24 cellular contexts compared by ENCODE assay signal in the genomic region with DNA sequence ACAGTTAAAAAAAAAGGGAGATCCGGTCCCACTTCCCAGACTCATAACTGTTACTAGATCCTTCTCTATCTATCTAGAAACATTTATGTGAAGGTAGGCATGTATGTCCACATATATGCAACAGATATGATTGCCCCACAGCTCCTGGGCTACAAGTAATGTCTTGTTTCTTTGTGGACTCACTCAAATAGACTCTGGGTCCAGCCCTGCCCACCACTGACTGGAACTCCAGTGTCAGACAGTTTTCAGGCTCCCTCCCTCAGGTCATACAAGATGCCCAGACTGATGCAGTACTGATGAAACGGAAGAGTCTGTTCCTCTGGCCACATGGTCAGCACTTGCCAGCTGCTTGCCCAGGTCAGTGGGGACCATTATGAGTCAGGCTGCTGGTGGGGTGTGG. TPM values are rescaled to one million over a fixed set of nuclear protein-coding genes. Genes with fewer than 3 reads are reported as not detected.
DNase-seq lines count a peak whose midpoint lies in the region; ATAC-seq and TF ChIP-seq lines count a peak whose summit lies in the region.
"Had no signal": no experiment of that assay in that cellular context is flagged by ENCODE, and none has a peak within 500 bp of the region (broad histone marks: within the 10 kb centered on the region; RNA-seq: fewer than 3 reads in every experiment).

No MANE protein-coding gene starts in this region.

- no peaks in the 10 kb centered on the region for H3K9me3 ChIP-seq in IMR-90 (ENCODE audit: control insufficient read depth, insufficient read depth, low read length)
- H3K9me3 ChIP-seq: body of pancreas had no signal

- peak overlapping the region; percentile 4 for H2AK9ac ChIP-seq in IMR-90 (replicated peaks; ENCODE audit: low read depth, low read length, poor library complexity)

- peaks cover 29% of the 10 kb centered on the region for H3K9me1 ChIP-seq in IMR-90 (ENCODE audit: insufficient read depth, low read length)

- no peak overlapping the region; the same call in 1 of the 2 replicates for H4K5ac ChIP-seq in IMR-90 (ENCODE audit: low read depth, low read length)

- H3K27me3 ChIP-seq in IMR-90 (ENCODE audit: control insufficient read depth, insufficient read depth, low read length), result no peaks in the 10 kb centered on the region
- H3K27me3 ChIP-seq: body of pancreas, hepatocyte had no signal

- H3K56ac ChIP-seq in IMR-90 (ENCODE audit: extremely low read depth, insufficient read depth, low read length), result no peak overlapping the region

- intact Hi-C loops in IMR-90 (cut with micrococcal nuclease), result no loop called here

- H3K4ac ChIP-seq in IMR-90 (ENCODE audit: low read depth, low read length), result peak overlapping the region; percentile 71

- H3K14ac ChIP-seq in IMR-90 (replicated peaks; ENCODE audit: low read depth, low read length), result peak overlapping the region; percentile 8; the same call in 1 of the 2 replicates

- no CpG with 5 or more reads among the region's 2 CpGs for WGBS in IMR-90 (ENCODE audit: extremely low coverage in 2 of 2, insufficient read length in 1 of 2), 2 experiments

- no peak overlapping the region for H3K4me2 ChIP-seq in IMR-90 (ENCODE audit: low read depth, low read length)
- H3K4me2 ChIP-seq: hepatocyte, KMS-11 had no signal

- BruUV-seq in IMR-90 (replicated peaks; lab: Mats Ljungman, UMichigan), result no TSS peak

- peak overlapping the region; percentile 37 for H4K91ac ChIP-seq in IMR-90 (ENCODE audit: insufficient read depth, low read depth, low read length)

- peak overlapping the region; percentile 0 to 73; a peak in 2 of 4 replicates for H4K8ac ChIP-seq in IMR-90 (ENCODE audit: low read depth in 2 of 2, low read length in 2 of 2)

- no peaks in the 10 kb centered on the region for H4K20me1 ChIP-seq in IMR-90 (ENCODE audit: insufficient read depth, low read length)

- H2BK120ac ChIP-seq in IMR-90 (ENCODE audit: low read depth, low read length), result peak overlapping the region; percentile 61; the same call in 1 of the 2 replicates

- H2BK15ac ChIP-seq in IMR-90 (ENCODE audit: low read depth, low read length), result peak overlapping the region; percentile 91; the same call in 2 of the 3 replicates

- H2BK5ac ChIP-seq in IMR-90 (ENCODE audit: low read depth, low read length, poor library complexity, severe bottlenecking), result peak overlapping the region; percentile 17

- CTCF ChIA-PET in activated naive CD4-positive, alpha-beta T cell treated with anti-CD3 and anti-CD28 coated beads, Interleukin-2, amount 10 ng/mL, durations not matched to agents 7 days and 5 days (lab: Charles Lee), result no interaction called here
- CTCF ChIA-PET in IMR-90 (lab: Yijun Ruan, JAX), result interaction anchor here (0.6 kb wide), 1 partner anchor 278 kb away, joined by 3 read pairs; no protein-coding TSS in a partner anchor

- H3K27ac Mint-ChIP-seq in activated naive CD4-positive, alpha-beta T cell treated with anti-CD3 and anti-CD28 coated beads, Interleukin-2, amount 50 U/mL, for 24 hours, result peak overlapping the region; percentile 24
- H3K27ac Mint-ChIP-seq in activated naive CD4-positive, alpha-beta T cell treated with anti-CD3 and anti-CD28 coated beads, Interleukin-2, amount 10 ng/mL, durations not matched to agents 7 days and 5 days, result no peak overlapping the region
- peak overlapping the region; percentile 21 for H3K27ac Mint-ChIP-seq in osteocyte (ENCODE audit: unreplicated experiment)
- H3K27ac Mint-ChIP-seq: CD8-positive, alpha-beta T cell; natural killer cell had no signal

- H3K36me3 ChIP-seq in IMR-90 (ENCODE audit: control insufficient read depth, insufficient read depth, low read length), result no peaks in the 10 kb centered on the region

- H2AK5ac ChIP-seq in IMR-90 (ENCODE audit: low read depth, low read length), result peak overlapping the region; percentile 47

- no peak for DNase-seq in activated naive CD4-positive, alpha-beta T cell treated with anti-CD3 and anti-CD28 coated beads, Interleukin-2, amount 10 ng/mL, durations not matched to agents 7 days and 5 days
- DNase-seq in IMR-90 (no peak), osteocyte (ENCODE audit: extremely low spot score, unreplicated experiment) (no peak), EL (no peak), NCI-H345 (lab: John Stamatoyannopoulos, UW) (no peak)
- DNase-seq: activated CD4-positive, CD25-positive, alpha-beta regulatory T cell treated with anti-CD3 and anti-CD28 coated beads, Interleukin-2, amount 50 U/mL, for 72 hours; activated gamma-delta T cell; CD8-positive, alpha-beta T cell; effector CD4-positive, alpha-beta T cell; erythroblast; natural killer cell; NCI-H1417 treated with DMSO at 0.1 percent for 48 hours; NCI-H446; NCI-H774; retina; stimulated activated CD4-positive, alpha-beta T cell treated with anti-CD3 and anti-CD28 coated beads, Interleukin-2, amount 100 ng/mL, for 48 hours; T-helper 2 cell had no signal

- H3K27me3 Mint-ChIP-seq in activated naive CD4-positive, alpha-beta T cell treated with anti-CD3 and anti-CD28 coated beads, Interleukin-2, amount 50 U/mL, for 24 hours, result no peaks in the 10 kb centered on the region
- H3K27me3 Mint-ChIP-seq in activated naive CD4-positive, alpha-beta T cell treated with anti-CD3 and anti-CD28 coated beads, Interleukin-2, amount 10 ng/mL, durations not matched to agents 7 days and 5 days, result peaks cover 13% of the 10 kb centered on the region
- no peaks in the 10 kb centered on the region for H3K27me3 Mint-ChIP-seq in osteocyte (ENCODE audit: unreplicated experiment)

- TF ChIP-seq CTCF in IMR-90 (conservative IDR thresholded peaks at IDR 0.05; ENCODE audit: low read depth, low read length) (no peak), osteocyte (IDR thresholded peaks at IDR 0.05) (no peak)

- no peak overlapping the region for H3K27ac ChIP-seq in IMR-90 (ENCODE audit: insufficient read depth, low read length)
- H3K27ac ChIP-seq: body of pancreas, hepatocyte, KMS-11 had no signal

- H3K23ac ChIP-seq in IMR-90 (ENCODE audit: low read depth, low read length), result no peak overlapping the region; the same call in 1 of the 2 replicates

- H3K4me1 ChIP-seq in IMR-90 (ENCODE audit: control insufficient read depth, insufficient read depth, low read length), result peaks cover 24% of the 10 kb centered on the region

- in situ Hi-C loops in IMR-90 (cut with MboI; ENCODE audit: low sequenced_read_pairs), result no loop called here

- H3K4me3 ChIP-seq in IMR-90 (ENCODE audit: insufficient read depth, low read depth, low read length), result no peak overlapping the region
- H3K4me3 ChIP-seq: body of pancreas, GM12878, hepatocyte had no signal

- peaks cover 4 to 22% of the 10 kb centered on the region in 2 experiments for H3K79me1 ChIP-seq in IMR-90 (ENCODE audit: low read depth in 1 of 2, low read length in 2 of 2)

- peak overlapping the region; percentile 69; the same call in 1 of the 2 replicates for H2BK20ac ChIP-seq in IMR-90 (ENCODE audit: low read depth, low read length)

- dilution Hi-C loops in IMR-90 (cut with HindIII; ENCODE audit: low sequenced_read_pairs, unreplicated experiment), result no loop called here

- H3K9ac ChIP-seq in IMR-90 (ENCODE audit: low read depth, low read length), result no peak overlapping the region
- H3K9ac ChIP-seq: KMS-11 had no signal

- no peak for TF ChIP-seq POLR2A in IMR-90 (IDR thresholded peaks at IDR 0.05; ENCODE audit: low read depth, low read length)

- no peak overlapping the region; the same call in 1 of the 2 replicates for H3K18ac ChIP-seq in IMR-90 (ENCODE audit: low read depth, low read length)

- H3K4me3 Mint-ChIP-seq in activated naive CD4-positive, alpha-beta T cell treated with anti-CD3 and anti-CD28 coated beads, Interleukin-2, amount 50 U/mL, for 24 hours, result no peak overlapping the region
- H3K4me3 Mint-ChIP-seq in activated naive CD4-positive, alpha-beta T cell treated with anti-CD3 and anti-CD28 coated beads, Interleukin-2, amount 10 ng/mL, durations not matched to agents 7 days and 5 days, result no peak overlapping the region
- no peak overlapping the region for H3K4me3 Mint-ChIP-seq in osteocyte (ENCODE audit: unreplicated experiment)
- H3K4me3 Mint-ChIP-seq: CD8-positive, alpha-beta T cell; natural killer cell had no signal

- H3K9me3 Mint-ChIP-seq in activated naive CD4-positive, alpha-beta T cell treated with anti-CD3 and anti-CD28 coated beads, Interleukin-2, amount 50 U/mL, for 24 hours, result no peaks in the 10 kb centered on the region
- no peaks in the 10 kb centered on the region for H3K9me3 Mint-ChIP-seq in activated naive CD4-positive, alpha-beta T cell treated with anti-CD3 and anti-CD28 coated beads, Interleukin-2, amount 10 ng/mL, durations not matched to agents 7 days and 5 days
- H3K9me3 Mint-ChIP-seq in osteocyte (ENCODE audit: unreplicated experiment), result no peaks in the 10 kb centered on the region
- H3K9me3 Mint-ChIP-seq: CD8-positive, alpha-beta T cell; natural killer cell had no signal

- TF ChIP-seq RAD21 in IMR-90 (IDR thresholded peaks at IDR 0.05; ENCODE audit: low read length), result no peak

- POLR2A ChIA-PET in IMR-90 (lab: Charles Lee; ENCODE audit: unreplicated experiment), result no interaction called here

- H3K4me1 Mint-ChIP-seq in activated naive CD4-positive, alpha-beta T cell treated with anti-CD3 and anti-CD28 coated beads, Interleukin-2, amount 50 U/mL, for 24 hours, result peaks cover 62% of the 10 kb centered on the region
- peaks cover 75% of the 10 kb centered on the region for H3K4me1 Mint-ChIP-seq in activated naive CD4-positive, alpha-beta T cell treated with anti-CD3 and anti-CD28 coated beads, Interleukin-2, amount 10 ng/mL, durations not matched to agents 7 days and 5 days
- H3K4me1 Mint-ChIP-seq in osteocyte (ENCODE audit: unreplicated experiment), result peaks cover 45% of the 10 kb centered on the region

- H3K36me3 Mint-ChIP-seq in activated naive CD4-positive, alpha-beta T cell treated with anti-CD3 and anti-CD28 coated beads, Interleukin-2, amount 50 U/mL, for 24 hours, result peaks cover 2% of the 10 kb centered on the region
- peaks cover 3% of the 10 kb centered on the region for H3K36me3 Mint-ChIP-seq in activated naive CD4-positive, alpha-beta T cell treated with anti-CD3 and anti-CD28 coated beads, Interleukin-2, amount 10 ng/mL, durations not matched to agents 7 days and 5 days
- H3K36me3 Mint-ChIP-seq in osteocyte (ENCODE audit: unreplicated experiment), result no peaks in the 10 kb centered on the region
- H3K36me3 Mint-ChIP-seq: CD8-positive, alpha-beta T cell; natural killer cell had no signal

- ATAC-seq in IMR-90 (ENCODE audit: low read depth) (no peak), esophagus mucosa (peak; percentile 33), HG03520 (IDR thresholded peaks at IDR 0.05; ENCODE audit: unreplicated experiment) (no peak)
- ATAC-seq: body of pancreas; CD8-positive, alpha-beta T cell; GM12878; natural killer cell had no signal

- H2AFZ ChIP-seq in IMR-90 (replicated peaks; ENCODE audit: low read length, poor library complexity), result peak overlapping the region; percentile 45
- H2AFZ ChIP-seq: hepatocyte had no signal

RNA-seq across cellular contexts. Expression of gene IER3, which starts 30.8 kb away (rescaled TPM):
- 38.4 and 65.8 TPM in 2 replicates for total RNA-seq in IMR-90 (2012; rRNA removed)
- 159 and 163 TPM in 2 replicates for polyA plus RNA-seq in IMR-90 (2012; rRNA removed)
- 156 and 229 TPM in 2 replicates for polyA plus RNA-seq in IMR-90 (2012; cell fraction: cytosol; rRNA removed)
- polyA plus RNA-seq in IMR-90 (2012; cell fraction: nucleus; rRNA removed; ENCODE audit: low replicate concordance), result 349 and 418 TPM in 2 replicates
- total RNA-seq in esophagus mucosa, result 74.3 TPM
- total RNA-seq in osteocyte, result 395 and 418 TPM in 2 replicates

RNA-seq across cellular contexts. Expression of gene FLOT1, which starts 32.6 kb away (rescaled TPM):
- total RNA-seq in IMR-90 (2012; rRNA removed), result 96.2 and 104 TPM in 2 replicates
- polyA plus RNA-seq in IMR-90 (2012; rRNA removed), result 161 and 162 TPM in 2 replicates
- polyA plus RNA-seq in IMR-90 (2012; cell fraction: cytosol; rRNA removed), result 135 and 169 TPM in 2 replicates
- 193 and 211 TPM in 2 replicates for polyA plus RNA-seq in IMR-90 (2012; cell fraction: nucleus; rRNA removed; ENCODE audit: low replicate concordance)
- 75.0 TPM for total RNA-seq in esophagus mucosa
- 86.8 and 88.1 TPM in 2 replicates for total RNA-seq in osteocyte

RNA-seq across cellular contexts. Expression of gene TUBB, which starts 55.0 kb away (rescaled TPM):
- 1,207 and 1,401 TPM in 2 replicates for total RNA-seq in IMR-90 (2012; rRNA removed)
- 2,004 and 2,008 TPM in 2 replicates for polyA plus RNA-seq in IMR-90 (2012; rRNA removed)
- 811 and 1,574 TPM in 2 replicates for polyA plus RNA-seq in IMR-90 (2012; cell fraction: cytosol; rRNA removed)
- polyA plus RNA-seq in IMR-90 (2012; cell fraction: nucleus; rRNA removed; ENCODE audit: low replicate concordance), result 419 and 725 TPM in 2 replicates
- total RNA-seq in esophagus mucosa, result 327 TPM
- total RNA-seq in osteocyte, result 725 and 729 TPM in 2 replicates

RNA-seq across cellular contexts. Expression of gene MDC1, which starts 58.0 kb away (rescaled TPM):
- total RNA-seq in IMR-90 (2012; rRNA removed) (3.6 and 4.5 TPM in 2 replicates), esophagus mucosa (15.7 TPM), osteocyte (37.7 and 40.1 TPM in 2 replicates)
- 12.1 and 12.4 TPM in 2 replicates for polyA plus RNA-seq in IMR-90 (2012; rRNA removed)
- polyA plus RNA-seq in IMR-90 (2012; cell fraction: cytosol; rRNA removed), result 6.0 and 8.0 TPM in 2 replicates
- polyA plus RNA-seq in IMR-90 (2012; cell fraction: nucleus; rRNA removed; ENCODE audit: low replicate concordance), result 30.2 and 33.9 TPM in 2 replicates
